In the genomic region with DNA sequence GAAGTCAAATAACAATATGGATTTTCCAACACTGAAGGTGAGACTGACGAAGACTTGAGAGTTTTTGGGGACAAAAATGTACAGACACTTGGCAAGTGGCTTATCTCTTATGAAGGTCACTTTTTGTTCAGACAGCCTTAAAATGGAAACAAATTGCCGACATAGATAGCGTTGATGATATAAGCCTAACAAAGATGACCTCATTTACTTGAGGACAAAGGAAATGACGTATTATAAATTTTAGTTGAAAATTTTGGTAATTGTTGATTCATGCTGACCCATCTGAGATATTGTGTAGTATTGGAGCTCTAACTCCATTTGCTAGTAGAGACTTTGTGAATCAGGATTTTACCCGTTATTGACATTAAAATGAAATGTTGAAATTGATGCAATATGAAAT, we compare ENCODE assay signal across 40 cellular contexts.
"Had no signal": no experiment of that assay in that cellular context is flagged by ENCODE, and none has a peak within 500 bp of the region (broad histone marks: within the 10 kb centered on the region; RNA-seq: fewer than 3 reads in every experiment).

No MANE protein-coding gene starts in this region.

- FAIRE-seq: astrocyte, bronchial epithelial cell had no signal

- H3K36me3 ChIP-seq: adrenal gland, ascending aorta, brain microvascular endothelial cell, breast epithelium, cardiac muscle cell had no signal

- H3K4me3 Mint-ChIP-seq: activated naive CD4-positive, alpha-beta T cell treated with anti-CD3 and anti-CD28 coated beads for 36 hours; activated naive CD4-positive, alpha-beta T cell treated with anti-CD3 and anti-CD28 coated beads, Interleukin-2, amount 10 ng/mL, durations not matched to agents 7 days and 5 days; activated naive CD4-positive, alpha-beta T cell treated with anti-CD3 and anti-CD28 coated beads, Interleukin-2, amount 50 U/mL, for 24 hours; activated naive CD8-positive, alpha-beta T cell; activated naive CD8-positive, alpha-beta T cell treated with anti-CD3 and anti-CD28 coated beads for 36 hours; activated naive CD8-positive, alpha-beta T cell treated with anti-CD3 and anti-CD28 coated beads, Interleukin-2, amount 10 ng/mL, durations not matched to agents 7 days and 5 days; activated naive CD8-positive, alpha-beta T cell treated with anti-CD3 and anti-CD28 coated beads, Interleukin-2, amount 50 U/mL, for 24 hours; activated T-cell treated with anti-CD3 and anti-CD28 coated beads, Interleukin-2, amount 50 U/mL, for 24 hours; activated T-cell treated with anti-CD3 and anti-CD28 coated beads, Interleukin-2, amount 50 U/mL, for 4 hours; activated T-cell treated with anti-CD3 and anti-CD28 coated beads, Interleukin-2, amount 50 U/mL, for 72 hours; activated T-helper 1 cell treated with anti-CD3 and anti-CD28 coated beads, Interleukin-12 subunit alpha, Interleukin-12 subunit beta, Interleukin-2, Interleukin-4 antibody, amounts not matched to agents 30 ng/mL and 10 ng/mL and 1 ng/mL, durations not matched to agents 14 hours and 24 hours and 36 hours; activated T-helper 17 cell treated with anti-CD3 and anti-CD28 coated beads, Interleukin-2, amount 50 U/mL, for 72 hours; brain; central memory CD8-positive, alpha-beta T cell had no signal

- H3K27me3 ChIP-seq: adrenal gland, ascending aorta, body of pancreas, brain microvascular endothelial cell, breast epithelium, cardiac muscle cell had no signal

- ATAC-seq: activated naive CD4-positive, alpha-beta T cell treated with anti-CD3 and anti-CD28 coated beads, Interleukin-2, amount 50 U/mL, for 72 hours; activated naive CD8-positive, alpha-beta T cell treated with anti-CD3 and anti-CD28 coated beads, Interleukin-2, amount 50 U/mL, for 24 hours; activated T-cell treated with anti-CD3 and anti-CD28 coated beads, Interleukin-2, amount 50 U/mL, for 4 hours; activated T-cell treated with anti-CD3 and anti-CD28 coated beads, Interleukin-2, amount 50 U/mL, for 72 hours; activated T-helper 17 cell treated with anti-CD3 and anti-CD28 coated beads, Interleukin-2, amount 50 U/mL, for 72 hours; body of pancreas had no signal

- DNase-seq: activated effector memory CD4-positive, alpha-beta T cell treated with anti-CD3 and anti-CD28 coated beads, Interleukin-2, amount 50 U/mL, for 16 hours; activated effector memory CD4-positive, alpha-beta T cell treated with Interleukin-2 at 50 U/mL for 16 hours; activated gamma-delta T cell; activated gamma-delta T cell treated with Interleukin-2 at 50 U/mL for 16 hours; activated naive CD4-positive, alpha-beta T cell; activated naive CD4-positive, alpha-beta T cell treated with anti-CD3 and anti-CD28 coated beads for 36 hours; activated naive CD4-positive, alpha-beta T cell treated with anti-CD3 and anti-CD28 coated beads, Interleukin-2, amount 10 ng/mL, durations not matched to agents 7 days and 5 days; activated naive CD4-positive, alpha-beta T cell treated with anti-CD3 and anti-CD28 coated beads, Interleukin-2, amount 50 U/mL, for 16 hours; activated naive CD4-positive, alpha-beta T cell treated with Interleukin-2 at 50 U/mL for 16 hours; activated naive CD8-positive, alpha-beta T cell treated with anti-CD3 and anti-CD28 coated beads for 36 hours; activated naive CD8-positive, alpha-beta T cell treated with anti-CD3 and anti-CD28 coated beads, Interleukin-2, amount 10 ng/mL, durations not matched to agents 7 days and 5 days; activated naive CD8-positive, alpha-beta T cell treated with anti-CD3 and anti-CD28 coated beads, Interleukin-2, amount 50 U/mL, for 24 hours; activated T-cell treated with anti-CD3 and anti-CD28 coated beads for 4 hours; activated T-cell treated with anti-CD3 and anti-CD28 coated beads, Interleukin-2, amount 50 U/mL, for 1 hour; activated T-cell treated with anti-CD3 and anti-CD28 coated beads, Interleukin-2, amount 50 U/mL, for 24 hours; activated T-cell treated with anti-CD3 and anti-CD28 coated beads, Interleukin-2, amount 50 U/mL, for 4 hours; activated T-cell treated with anti-CD3 and anti-CD28 coated beads, Interleukin-2, amount 50 U/mL, for 48 hours; activated T-cell treated with anti-CD3 and anti-CD28 coated beads, Interleukin-2, amount 50 U/mL, for 72 hours; adrenal gland; amniotic stem cell; amygdala; aorta; body of pancreas; brain microvascular endothelial cell; caudate nucleus; central memory CD4-positive, alpha-beta T cell; cerebellar nuclear complex had no signal

- H3K9me3 ChIP-seq: adrenal gland, ascending aorta, body of pancreas, breast epithelium had no signal

- H3K27ac ChIP-seq: adrenal gland, ascending aorta, body of pancreas, brain microvascular endothelial cell, breast epithelium, cardiac muscle cell had no signal

- H3K9me3 Mint-ChIP-seq: activated naive CD4-positive, alpha-beta T cell treated with anti-CD3 and anti-CD28 coated beads for 36 hours; activated naive CD4-positive, alpha-beta T cell treated with anti-CD3 and anti-CD28 coated beads, Interleukin-2, amount 10 ng/mL, durations not matched to agents 7 days and 5 days; activated naive CD8-positive, alpha-beta T cell treated with anti-CD3 and anti-CD28 coated beads for 36 hours; activated naive CD8-positive, alpha-beta T cell treated with anti-CD3 and anti-CD28 coated beads, Interleukin-2, amount 10 ng/mL, durations not matched to agents 7 days and 5 days; activated naive CD8-positive, alpha-beta T cell treated with anti-CD3 and anti-CD28 coated beads, Interleukin-2, amount 50 U/mL, for 24 hours; activated T-cell treated with anti-CD3 and anti-CD28 coated beads, Interleukin-2, amount 50 U/mL, for 24 hours; activated T-cell treated with anti-CD3 and anti-CD28 coated beads, Interleukin-2, amount 50 U/mL, for 72 hours; activated T-helper 1 cell treated with anti-CD3 and anti-CD28 coated beads, Interleukin-12 subunit alpha, Interleukin-12 subunit beta, Interleukin-2, Interleukin-4 antibody, amounts not matched to agents 30 ng/mL and 10 ng/mL and 1 ng/mL, durations not matched to agents 14 hours and 24 hours and 36 hours; activated T-helper 17 cell treated with anti-CD3 and anti-CD28 coated beads, Interleukin-2, amount 50 U/mL, for 72 hours; activated T-helper 2 cell treated with anti-CD3 and anti-CD28 coated beads, Interferon-gamma antibody, Interleukin-2, Interleukin-4, amounts not matched to agents 10 μg/mL and 5 μg/mL and 100 μg/mL, durations not matched to agents 14 hours and 24 hours and 36 hours; brain; central memory CD8-positive, alpha-beta T cell had no signal

- H3K4me1 Mint-ChIP-seq: activated naive CD4-positive, alpha-beta T cell treated with anti-CD3 and anti-CD28 coated beads, Interleukin-2, amount 10 ng/mL, durations not matched to agents 7 days and 5 days; activated naive CD4-positive, alpha-beta T cell treated with anti-CD3 and anti-CD28 coated beads, Interleukin-2, amount 50 U/mL, for 24 hours; activated naive CD8-positive, alpha-beta T cell treated with anti-CD3 and anti-CD28 coated beads for 36 hours; activated naive CD8-positive, alpha-beta T cell treated with anti-CD3 and anti-CD28 coated beads, Interleukin-2, amount 10 ng/mL, durations not matched to agents 7 days and 5 days; activated naive CD8-positive, alpha-beta T cell treated with anti-CD3 and anti-CD28 coated beads, Interleukin-2, amount 50 U/mL, for 24 hours; activated T-helper 17 cell treated with anti-CD3 and anti-CD28 coated beads, Interleukin-2, amount 50 U/mL, for 72 hours; central memory CD8-positive, alpha-beta T cell had no signal

- H3K27me3 Mint-ChIP-seq: activated naive CD4-positive, alpha-beta T cell treated with anti-CD3 and anti-CD28 coated beads, Interleukin-2, amount 10 ng/mL, durations not matched to agents 7 days and 5 days; activated naive CD4-positive, alpha-beta T cell treated with anti-CD3 and anti-CD28 coated beads, Interleukin-2, amount 50 U/mL, for 24 hours; activated naive CD8-positive, alpha-beta T cell; activated naive CD8-positive, alpha-beta T cell treated with anti-CD3 and anti-CD28 coated beads for 36 hours; activated naive CD8-positive, alpha-beta T cell treated with anti-CD3 and anti-CD28 coated beads, Interleukin-2, amount 10 ng/mL, durations not matched to agents 7 days and 5 days; activated naive CD8-positive, alpha-beta T cell treated with anti-CD3 and anti-CD28 coated beads, Interleukin-2, amount 50 U/mL, for 24 hours; activated T-cell treated with anti-CD3 and anti-CD28 coated beads, Interleukin-2, amount 50 U/mL, for 24 hours; brain; central memory CD8-positive, alpha-beta T cell had no signal

- H3K27ac Mint-ChIP-seq: activated naive CD4-positive, alpha-beta T cell treated with anti-CD3 and anti-CD28 coated beads for 36 hours; activated naive CD4-positive, alpha-beta T cell treated with anti-CD3 and anti-CD28 coated beads, Interleukin-2, amount 10 ng/mL, durations not matched to agents 7 days and 5 days; activated naive CD4-positive, alpha-beta T cell treated with anti-CD3 and anti-CD28 coated beads, Interleukin-2, amount 50 U/mL, for 24 hours; activated naive CD4-positive, alpha-beta T cell treated with anti-CD3 and anti-CD28 coated beads, Interleukin-2, amount 50 U/mL, for 72 hours; activated naive CD8-positive, alpha-beta T cell; activated naive CD8-positive, alpha-beta T cell treated with anti-CD3 and anti-CD28 coated beads for 36 hours; activated naive CD8-positive, alpha-beta T cell treated with anti-CD3 and anti-CD28 coated beads, Interleukin-2, amount 10 ng/mL, durations not matched to agents 7 days and 5 days; activated naive CD8-positive, alpha-beta T cell treated with anti-CD3 and anti-CD28 coated beads, Interleukin-2, amount 50 U/mL, for 24 hours; activated T-cell treated with anti-CD3 and anti-CD28 coated beads, Interleukin-2, amount 50 U/mL, for 24 hours; activated T-cell treated with anti-CD3 and anti-CD28 coated beads, Interleukin-2, amount 50 U/mL, for 72 hours; activated T-helper 1 cell treated with anti-CD3 and anti-CD28 coated beads, Interleukin-12 subunit alpha, Interleukin-12 subunit beta, Interleukin-2, Interleukin-4 antibody, amounts not matched to agents 30 ng/mL and 10 ng/mL and 1 ng/mL, durations not matched to agents 14 hours and 24 hours and 36 hours; activated T-helper 17 cell treated with anti-CD3 and anti-CD28 coated beads, Interleukin-2, amount 50 U/mL, for 72 hours; activated T-helper 2 cell treated with anti-CD3 and anti-CD28 coated beads, Interferon-gamma antibody, Interleukin-2, Interleukin-4, amounts not matched to agents 10 μg/mL and 5 μg/mL and 100 μg/mL, durations not matched to agents 14 hours and 24 hours and 36 hours had no signal

- H3K36me3 Mint-ChIP-seq: activated naive CD4-positive, alpha-beta T cell treated with anti-CD3 and anti-CD28 coated beads, Interleukin-2, amount 10 ng/mL, durations not matched to agents 7 days and 5 days; activated naive CD4-positive, alpha-beta T cell treated with anti-CD3 and anti-CD28 coated beads, Interleukin-2, amount 50 U/mL, for 24 hours; activated naive CD4-positive, alpha-beta T cell treated with anti-CD3 and anti-CD28 coated beads, Interleukin-2, amount 50 U/mL, for 72 hours; activated naive CD8-positive, alpha-beta T cell; activated naive CD8-positive, alpha-beta T cell treated with anti-CD3 and anti-CD28 coated beads for 36 hours; activated naive CD8-positive, alpha-beta T cell treated with anti-CD3 and anti-CD28 coated beads, Interleukin-2, amount 10 ng/mL, durations not matched to agents 7 days and 5 days; brain had no signal

- H3K4me3 ChIP-seq: adrenal gland, ascending aorta, body of pancreas, breast epithelium, cardiac muscle cell had no signal

- H3K4me1 ChIP-seq: adrenal gland, ascending aorta, body of pancreas, breast epithelium had no signal
